In the genomic region with DNA sequence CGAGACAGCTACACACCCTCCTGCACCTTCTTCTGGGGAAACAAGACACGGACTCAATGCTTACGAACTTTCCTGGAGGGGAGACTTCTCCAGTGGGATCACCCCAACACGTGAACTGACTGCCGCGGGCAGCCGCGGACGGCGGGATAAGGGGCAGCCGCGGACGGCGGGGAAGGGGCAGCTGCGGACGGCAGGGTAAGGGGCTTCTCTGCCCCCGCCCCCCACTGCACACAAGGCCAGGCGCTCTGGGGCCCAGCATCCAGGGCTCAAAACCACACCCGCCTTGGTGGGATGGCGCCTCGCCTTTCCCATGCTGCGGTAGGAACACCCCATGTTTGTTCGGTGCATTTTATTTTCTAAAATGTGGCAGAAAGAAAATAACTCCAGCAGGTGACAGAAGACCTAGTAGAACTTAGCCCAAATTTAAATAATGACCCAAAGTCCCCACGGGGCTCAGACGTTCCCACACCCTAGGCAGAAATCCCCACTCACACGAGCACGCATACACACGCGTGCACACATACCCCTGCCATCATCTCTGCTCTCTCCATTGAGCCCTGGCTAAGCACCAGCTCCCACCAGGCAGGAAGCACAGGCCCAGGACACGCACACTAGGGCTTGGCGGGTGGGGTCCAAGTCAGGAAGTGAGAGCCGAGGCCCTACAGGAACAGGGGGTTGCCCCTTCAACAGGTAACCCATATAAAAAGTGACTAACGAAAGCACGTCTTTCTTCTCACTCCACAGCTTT, we compare ENCODE assay signal across 32 cellular contexts. TPM values are rescaled to one million over a fixed set of nuclear protein-coding genes. Genes with fewer than 3 reads are reported as not detected.
DNase-seq lines count a peak whose midpoint lies in the region; ATAC-seq, FAIRE-seq and TF ChIP-seq lines count a peak whose summit lies in the region.
"Had no signal": no experiment of that assay in that cellular context is flagged by ENCODE, and none has a peak within 500 bp of the region (broad histone marks: within the 10 kb centered on the region; RNA-seq: fewer than 3 reads in every experiment).

No MANE protein-coding gene starts in this region.

- H3K27me3 Mint-ChIP-seq in activated T-cell treated with anti-CD3 and anti-CD28 coated beads, Interleukin-2, amount 50 U/mL, for 24 hours: no peaks in the 10 kb centered on the region
- no peaks in the 10 kb centered on the region for H3K27me3 Mint-ChIP-seq in activated T-cell treated with anti-CD3 and anti-CD28 coated beads, Interleukin-2, amount 50 U/mL, for 4 hours (ENCODE audit: low read depth)
- no peaks in the 10 kb centered on the region for H3K27me3 Mint-ChIP-seq in chondrocyte (ENCODE audit: low read depth)
- H3K27me3 Mint-ChIP-seq: CD4-positive, CD25-positive, alpha-beta regulatory T cell had no signal

- H3K4me3 ChIP-seq in HEK293 (ENCODE audit: low read depth, low read length): no peak overlapping the region
- no peak overlapping the region for H3K4me3 ChIP-seq in psoas muscle
- H3K4me3 ChIP-seq: thyroid gland had no signal

- no peaks in the 10 kb centered on the region for H3K4me1 ChIP-seq in HEK293 (ENCODE audit: control insufficient read depth, insufficient read depth, low read length)
- peaks cover 11% of the 10 kb centered on the region for H3K4me1 ChIP-seq in psoas muscle
- H3K4me1 ChIP-seq: parathyroid adenoma, thyroid gland had no signal

- DNase-seq in activated T-cell treated with anti-CD3 and anti-CD28 coated beads, Interleukin-2, amount 50 U/mL, for 24 hours: no peak
- no peak for DNase-seq in activated T-cell treated with anti-CD3 and anti-CD28 coated beads, Interleukin-2, amount 50 U/mL, for 4 hours
- DNase-seq in chondrocyte (ENCODE audit: low spot score) (peak; percentile 85), psoas muscle (peak; percentile 13 to 32), GM19239 (ENCODE audit: insufficient read length, low spot score) (no peak), COR-L47 (lab: John Stamatoyannopoulos, UW) (no peak)
- DNase-seq in effector CD4-positive, alpha-beta T cell: no peak
- DNase-seq: activated CD4-positive, alpha-beta T cell treated with anti-CD3 and anti-CD28 coated beads, Interleukin-2, amount 50 U/mL, for 1 hour; activated naive CD4-positive, alpha-beta T cell; activated T-cell treated with anti-CD3 and anti-CD28 coated beads, Interleukin-2, amount 50 U/mL, for 48 hours; amniotic stem cell; effector CD8-positive, alpha-beta T cell; H7; hippocampal formation; Kasumi-1; NCI-H1436; NCI-H2081 treated with DMSO at 0.1 percent for 48 hours; NCI-H2227 treated with DMSO at 0.1 percent for 48 hours; NCI-H526; NK-92 treated with Interleukin-12 subunit alpha and Interleukin-12 subunit beta, amount 100 ng/mL, for 24 hours; Right ventricle myocardium superior; stimulated activated CD4-positive, alpha-beta T cell treated with anti-CD3 and anti-CD28 coated beads, Interleukin-2, amount 100 ng/mL, for 24 hours; T1000; thyroid gland had no signal

- peaks cover 25% of the 10 kb centered on the region for H3K36me3 Mint-ChIP-seq in activated T-cell treated with anti-CD3 and anti-CD28 coated beads, Interleukin-2, amount 50 U/mL, for 24 hours (ENCODE audit: low read depth)
- H3K36me3 Mint-ChIP-seq in activated T-cell treated with anti-CD3 and anti-CD28 coated beads, Interleukin-2, amount 50 U/mL, for 4 hours (ENCODE audit: insufficient read depth): peaks cover 12% of the 10 kb centered on the region
- H3K36me3 Mint-ChIP-seq in chondrocyte (ENCODE audit: low read depth): peaks cover 7% of the 10 kb centered on the region

- H3K36me3 ChIP-seq in HEK293 (ENCODE audit: control insufficient read depth in 2 of 2, insufficient read depth in 1 of 2, low read length in 2 of 2) (no peaks in the 10 kb centered on the region), psoas muscle (ENCODE audit: insufficient read depth in 1 of 2, low read depth in 1 of 2) (no peaks in the 10 kb centered on the region)
- H3K36me3 ChIP-seq: thyroid gland had no signal

- no peak for ATAC-seq in activated T-cell treated with anti-CD3 and anti-CD28 coated beads, Interleukin-2, amount 50 U/mL, for 4 hours
- ATAC-seq in psoas muscle: no peak
- ATAC-seq: SK-N-SH treated with all-trans-retinoic acid at 6 μM for 48 hours had no signal

- H3K4me1 Mint-ChIP-seq in activated T-cell treated with anti-CD3 and anti-CD28 coated beads, Interleukin-2, amount 50 U/mL, for 24 hours (ENCODE audit: low read depth): peaks cover 12% of the 10 kb centered on the region
- peaks cover 6% of the 10 kb centered on the region for H3K4me1 Mint-ChIP-seq in activated T-cell treated with anti-CD3 and anti-CD28 coated beads, Interleukin-2, amount 50 U/mL, for 4 hours (ENCODE audit: low read depth)
- peaks cover 8% of the 10 kb centered on the region for H3K4me1 Mint-ChIP-seq in chondrocyte (ENCODE audit: low read depth)

- no peaks in the 10 kb centered on the region for H3K9me3 ChIP-seq in HEK293 (ENCODE audit: control insufficient read depth, insufficient read depth, low read depth, low read length)
- H3K9me3 ChIP-seq in psoas muscle: no peaks in the 10 kb centered on the region
- H3K9me3 ChIP-seq: thyroid gland had no signal

- no peaks in the 10 kb centered on the region for H3K27me3 ChIP-seq in psoas muscle (ENCODE audit: insufficient read depth in 3 of 3, low read length in 2 of 3)
- H3K27me3 ChIP-seq: thyroid gland had no signal

- intact Hi-C loops in psoas muscle (cut with DNase I): no loop called here

- TF ChIP-seq CTCF in HEK293 (tag by site-specific recombination; IDR thresholded peaks at IDR 0.05) (no peak), chondrocyte (IDR thresholded peaks at IDR 0.05) (no peak), psoas muscle (IDR thresholded peaks at IDR 0.05) (no peak)

- POLR2A ChIA-PET in HEK293 (lab: Yijun Ruan, JAX): no interaction called here

- CTCF ChIA-PET in HEK293 (lab: Yijun Ruan, JAX): interaction anchor here (1.3 to 1.7 kb wide), 2 partner anchors 25 to 48 kb away, joined by 3 to 6 read pairs; no protein-coding TSS in a partner anchor

- H3K27ac ChIP-seq in HEK293 (ENCODE audit: extremely low read depth, low read depth, low read length) (no peak overlapping the region), psoas muscle (no peak overlapping the region)
- H3K27ac ChIP-seq: parathyroid adenoma, thyroid gland had no signal

- FAIRE-seq in GM19239 (lab: Jason Lieb, UNC): no peak
- FAIRE-seq: A204.1, colon had no signal

- H3K9me3 Mint-ChIP-seq in activated T-cell treated with anti-CD3 and anti-CD28 coated beads, Interleukin-2, amount 50 U/mL, for 24 hours: no peaks in the 10 kb centered on the region
- peaks cover 5% of the 10 kb centered on the region for H3K9me3 Mint-ChIP-seq in activated T-cell treated with anti-CD3 and anti-CD28 coated beads, Interleukin-2, amount 50 U/mL, for 4 hours
- H3K9me3 Mint-ChIP-seq in chondrocyte (ENCODE audit: low read depth): no peaks in the 10 kb centered on the region

- WGBS in psoas muscle, 3 donors: 94 to 95% (median 94%) methylated on average over 34 of the region's 34 CpGs

- H3K27ac Mint-ChIP-seq in activated T-cell treated with anti-CD3 and anti-CD28 coated beads, Interleukin-2, amount 50 U/mL, for 24 hours: peak overlapping the region; percentile 66
- no peak overlapping the region for H3K27ac Mint-ChIP-seq in chondrocyte (ENCODE audit: unreplicated experiment)
- H3K27ac Mint-ChIP-seq: CD4-positive, CD25-positive, alpha-beta regulatory T cell had no signal

- no peak overlapping the region for H3K4me3 Mint-ChIP-seq in activated T-cell treated with anti-CD3 and anti-CD28 coated beads, Interleukin-2, amount 50 U/mL, for 24 hours
- no peak overlapping the region for H3K4me3 Mint-ChIP-seq in activated T-cell treated with anti-CD3 and anti-CD28 coated beads, Interleukin-2, amount 50 U/mL, for 4 hours
- no peak overlapping the region for H3K4me3 Mint-ChIP-seq in chondrocyte (ENCODE audit: unreplicated experiment)
- H3K4me3 Mint-ChIP-seq: CD4-positive, CD25-positive, alpha-beta regulatory T cell had no signal

TF ChIP-seq in HEK293, 187 proteins besides CTCF, POLR2A, EP300 and RAD21:
- TF ChIP-seq ZNF423 (tag by site-specific recombination; IDR thresholded peaks at IDR 0.05) (no peak), SCRT2 (tag by site-specific recombination; IDR thresholded peaks at IDR 0.05) (0 out of 2 replicates have a peak, but pooled peaks have one; percentile 10), KLF7 (tag by site-specific recombination; IDR thresholded peaks at IDR 0.05; ENCODE audit: borderline replicate concordance) (no peak), HOXA7 (CRISPR knock-in tag; IDR thresholded peaks at IDR 0.05; ENCODE audit: borderline replicate concordance) (no peak)

RNA-seq across cellular contexts. Expression of gene GPR146, which starts 26.6 kb away (rescaled TPM):
- under 1 TPM in 2 of 3 donors, not detected in 1; 0.21 to 0.52 TPM for total RNA-seq in activated T-cell treated with anti-CD3 and anti-CD28 coated beads, Interleukin-2, amount 50 U/mL, for 4 hours
- total RNA-seq in chondrocyte (1.4 to 4.4 TPM (median 3.8 TPM) in 3 replicates), psoas muscle (10 to 100 TPM in 1 of 4 donors, 1 to 10 TPM in 3; 5.0 to 12.1 (median 7.5) TPM)
- polyA plus RNA-seq in psoas muscle: 10 to 100 TPM in 1 of 3 donors, 1 to 10 TPM in 2; 9.4 to 14.0 (median 9.9) TPM
- polyA plus RNA-seq: neural cell had no signal

RNA-seq across cellular contexts. Expression of gene CYP2W1, which starts 34.8 kb away (rescaled TPM):
- not detected for total RNA-seq in activated T-cell treated with anti-CD3 and anti-CD28 coated beads, Interleukin-2, amount 50 U/mL, for 4 hours
- not detected in 3 replicates for total RNA-seq in chondrocyte
- total RNA-seq in psoas muscle: not detected
- polyA plus RNA-seq in psoas muscle: not detected
- total RNA-seq: CD4-positive, CD25-positive, alpha-beta regulatory T cell; epithelial cell of proximal tubule; H7; Right ventricle myocardium superior; thyroid gland had no signal
- polyA plus RNA-seq: CD4-positive, CD25-positive, alpha-beta regulatory T cell; neural cell had no signal

RNA-seq across cellular contexts. Expression of gene COX19, which starts 42.4 kb away (rescaled TPM):
- total RNA-seq in activated T-cell treated with anti-CD3 and anti-CD28 coated beads, Interleukin-2, amount 50 U/mL, for 4 hours: 10 to 100 TPM; 17.5 to 19.0 (median 18.9) TPM
- total RNA-seq in chondrocyte (9.2 to 9.6 TPM (median 9.5 TPM) in 3 replicates), psoas muscle (1 to 10 TPM; 4.5 to 7.9 (median 6.9) TPM)
- 10 to 100 TPM in 2 of 3 donors, 1 to 10 TPM in 1; 5.6 to 12.2 (median 11.3) TPM for polyA plus RNA-seq in psoas muscle

Comparison
In these comparisons a context has a peak if more than half of its experiments do, and no peak if none do; other contexts are left out.
1. DNase-seq: peak in chondrocyte (single experiment) and psoas muscle (2 of 2); none in activated T-cell treated with anti-CD3 and anti-CD28 coated beads, Interleukin-2, amount 50 U/mL, for 24 hours (single experiment), activated T-cell treated with anti-CD3 and anti-CD28 coated beads, Interleukin-2, amount 50 U/mL, for 4 hours (single experiment), GM19239 (single experiment), COR-L47 (single experiment) and effector CD4-positive, alpha-beta T cell (single experiment).